In genomic region chr19:13078897-13079541, GRCh38 we compare ENCODE assay signal across 1 cellular context.
TF ChIP-seq lines count a peak whose summit lies in the region.

No MANE protein-coding gene starts in this region.

TF ChIP-seq in GM23338, 12 proteins besides CTCF, POLR2A, EP300 and RAD21 (continued from another document):
- TF ChIP-seq ZNF462 (CRISPR knock-in tag; IDR thresholded peaks at IDR 0.05) (no peak), REST (IDR thresholded peaks at IDR 0.05; ENCODE audit: unreplicated experiment) (no peak), JUNB (IDR thresholded peaks at IDR 0.05; ENCODE audit: unreplicated experiment) (no peak), POLR2AphosphoS5 (IDR thresholded peaks at IDR 0.05; ENCODE audit: low read depth) (no peak), CREB1 (CRISPR knock-in tag; IDR thresholded peaks at IDR 0.05; ENCODE audit: low read depth) (no peak), EZH2phosphoT487 (IDR thresholded peaks at IDR 0.05; ENCODE audit: unreplicated experiment) (no peak)
